9 cellular contexts compared by ENCODE assay signal in the genomic region with DNA sequence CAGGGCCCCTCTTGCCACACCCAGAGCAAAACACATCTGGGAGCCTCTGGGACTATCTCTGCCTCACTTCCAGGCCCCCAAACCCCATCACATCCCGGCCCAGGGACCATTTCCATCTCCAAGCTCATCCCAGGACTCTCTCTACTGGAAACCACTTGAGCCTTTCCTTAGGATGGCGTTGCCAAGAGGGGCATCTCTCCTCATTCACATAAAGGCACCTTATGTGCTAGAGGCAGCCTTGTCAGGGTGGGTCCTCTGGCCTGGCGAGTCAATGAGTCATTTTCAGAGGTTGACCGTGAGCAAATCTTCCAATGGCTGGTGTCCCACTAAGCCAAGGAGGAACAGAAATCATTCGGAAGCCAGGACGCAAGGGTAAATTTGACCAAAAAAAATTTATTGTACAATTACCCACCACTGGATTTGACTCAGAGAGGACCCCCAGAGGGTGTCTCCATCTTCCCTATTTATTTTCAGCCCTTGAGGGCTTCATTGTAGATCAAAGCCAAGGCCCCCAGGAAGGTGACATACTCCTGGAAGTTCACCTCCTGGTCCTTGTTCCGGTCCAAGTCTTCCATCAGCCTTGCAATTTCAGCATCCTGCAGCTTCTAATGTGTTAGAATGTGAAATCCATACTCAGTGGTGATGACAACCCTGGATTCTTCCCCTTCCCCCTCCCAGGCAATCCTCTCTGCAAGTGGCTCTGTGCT. TPM values are rescaled to one million over a fixed set of nuclear protein-coding genes. Genes with fewer than 3 reads are reported as not detected.
DNase-seq lines count a peak whose midpoint lies in the region; ATAC-seq and TF ChIP-seq lines count a peak whose summit lies in the region.
"Had no signal": no experiment of that assay in that cellular context is flagged by ENCODE, and none has a peak within 500 bp of the region (broad histone marks: within the 10 kb centered on the region; RNA-seq: fewer than 3 reads in every experiment).

No MANE protein-coding gene starts in this region.

- ATAC-seq in activated CD8-positive, alpha-beta memory T cell treated with anti-CD3 and anti-CD28 coated beads, Interleukin-2, amount 10 ng/mL, durations not matched to agents 7 days and 5 days = no peak
- no peak for ATAC-seq in GM21423 (IDR thresholded peaks at IDR 0.05; ENCODE audit: unreplicated experiment)

- H3K4me1 Mint-ChIP-seq in activated CD8-positive, alpha-beta memory T cell treated with anti-CD3 and anti-CD28 coated beads, Interleukin-2, amount 10 ng/mL, durations not matched to agents 7 days and 5 days = peaks cover 68% of the 10 kb centered on the region

- H3K9me3 Mint-ChIP-seq in activated CD8-positive, alpha-beta memory T cell treated with anti-CD3 and anti-CD28 coated beads, Interleukin-2, amount 10 ng/mL, durations not matched to agents 7 days and 5 days (ENCODE audit: low read depth) = no peaks in the 10 kb centered on the region

- DNase-seq in activated CD8-positive, alpha-beta memory T cell treated with anti-CD3 and anti-CD28 coated beads, Interleukin-2, amount 10 ng/mL, durations not matched to agents 7 days and 5 days = no peak
- no peak for DNase-seq in activated CD8-positive, alpha-beta memory T cell treated with anti-CD3 and anti-CD28 coated beads, Interleukin-2, amount 50 U/mL, for 4 hours
- peak; percentile 43 for DNase-seq in astrocyte of the spinal cord (ENCODE audit: low read depth, low spot score)
- DNase-seq in lower leg skin (ENCODE audit: low spot score in 2 of 2) = peak; percentile 56 to 86
- no peak for DNase-seq in transverse colon
- no peak for DNase-seq in cortex of kidney (lab: John Stamatoyannopoulos, UW)
- DNase-seq in NCI-H2107 (lab: John Stamatoyannopoulos, UW) = no peak

- no peaks in the 10 kb centered on the region for H3K36me3 ChIP-seq in transverse colon

- TF ChIP-seq CTCF in astrocyte of the spinal cord (IDR thresholded peaks at IDR 0.05; ENCODE audit: low read depth, low read length) (no peak), lower leg skin (IDR thresholded peaks at IDR 0.05) (no peak), transverse colon (IDR thresholded peaks at IDR 0.05) (no peak)

- H3K27me3 Mint-ChIP-seq in activated CD8-positive, alpha-beta memory T cell treated with anti-CD3 and anti-CD28 coated beads, Interleukin-2, amount 10 ng/mL, durations not matched to agents 7 days and 5 days = no peaks in the 10 kb centered on the region

- peaks cover 17 to 65% (median 53%) of the 10 kb centered on the region in 4 donors for H3K4me1 ChIP-seq in transverse colon

- CTCF ChIA-PET in activated CD8-positive, alpha-beta memory T cell treated with anti-CD3 and anti-CD28 coated beads, Interleukin-2, amount 10 ng/mL, durations not matched to agents 7 days and 5 days (lab: Charles Lee) = interaction anchor here (0.8 to 7.7 kb wide), 14 partner anchors 9 to 142 kb away, joined by 3 to 214 read pairs (median 8); a partner anchor contains a TSS

- no peaks in the 10 kb centered on the region for H3K27me3 ChIP-seq in transverse colon

- intact Hi-C loops in lower leg skin (cut with DNase I; ENCODE audit: low total_unique reads) (loop anchor here (10.0 kb wide), 1 partner anchor 90 kb away; a partner anchor contains a TSS), transverse colon (cut with DNase I; ENCODE audit: low total_unique reads) (no loop called here)

- H3K4me3 Mint-ChIP-seq in activated CD8-positive, alpha-beta memory T cell treated with anti-CD3 and anti-CD28 coated beads, Interleukin-2, amount 10 ng/mL, durations not matched to agents 7 days and 5 days = peak overlapping the region; percentile 97

- peaks cover 19% of the 10 kb centered on the region for H3K36me3 Mint-ChIP-seq in activated CD8-positive, alpha-beta memory T cell treated with anti-CD3 and anti-CD28 coated beads, Interleukin-2, amount 10 ng/mL, durations not matched to agents 7 days and 5 days

- in situ Hi-C loops in astrocyte of the spinal cord (cut with HindIII; ENCODE audit: low sequenced_read_pairs) = no loop called here
- in situ Hi-C loops in transverse colon (cut with MboI; ENCODE audit: low pct_ligation_motif_present in 1 of 4, low pct_unique_long_range_greater_than_20kb in 1 of 4, low sequenced_read_pairs in 3 of 4) = loop anchor here in 1 of 4 donors (25.0 kb wide), 1 partner anchor 453 kb away; a partner anchor contains a TSS

- peak overlapping the region; percentile 95 to 100 (median 99) for H3K27ac ChIP-seq in transverse colon
- H3K27ac ChIP-seq: SK-N-MC had no signal

- H3K4me3 ChIP-seq in astrocyte of the spinal cord (ENCODE audit: low read depth, low read length) (peak overlapping the region; percentile 59), lower leg skin (ENCODE audit: low read depth, poor library complexity, severe bottlenecking) (peak overlapping the region; percentile 69), transverse colon (peak overlapping the region; percentile 70 to 93 (median 79))
- H3K4me3 ChIP-seq: SK-N-MC had no signal

- WGBS in lower leg skin, 2 donors = 23 to 25% methylated on average over 7 of the region's 7 CpGs
- 59 to 100% methylated on average over 1 to 7 of the region's 7 CpGs for WGBS in transverse colon (ENCODE audit: low coverage in 1 of 2), 2 donors

- no peak for TF ChIP-seq EP300 in transverse colon (IDR thresholded peaks at IDR 0.05; ENCODE audit: low read depth)

- H3K9me3 ChIP-seq in transverse colon = no peaks in the 10 kb centered on the region

- TF ChIP-seq POLR2A in lower leg skin (IDR thresholded peaks at IDR 0.05) = no peak
- TF ChIP-seq POLR2A in transverse colon (IDR thresholded peaks at IDR 0.05) = no peak

- H3K27ac Mint-ChIP-seq in activated CD8-positive, alpha-beta memory T cell treated with anti-CD3 and anti-CD28 coated beads, Interleukin-2, amount 10 ng/mL, durations not matched to agents 7 days and 5 days = peak overlapping the region; percentile 96

RNA-seq across cellular contexts. Expression of a gene that starts 1.4 kb away (rescaled TPM):
- 100 to 1,000 TPM; 386 to 543 TPM for total RNA-seq in activated CD8-positive, alpha-beta memory T cell treated with anti-CD3 and anti-CD28 coated beads, Interleukin-2, amount 10 ng/mL, durations not matched to agents 7 days and 5 days
- 100 to 1,000 TPM; 147 to 251 (median 192) TPM for total RNA-seq in lower leg skin
- total RNA-seq in transverse colon = 100 to 1,000 TPM; 219 to 881 (median 433) TPM

RNA-seq across cellular contexts. Expression of a gene that starts 6.4 kb away (rescaled TPM):
- total RNA-seq in activated CD8-positive, alpha-beta memory T cell treated with anti-CD3 and anti-CD28 coated beads, Interleukin-2, amount 10 ng/mL, durations not matched to agents 7 days and 5 days = 1 to 10 TPM; 1.6 to 3.0 TPM
- total RNA-seq in lower leg skin (not detected), transverse colon (not detected)

RNA-seq across cellular contexts. Expression of a gene that starts 11.2 kb away (rescaled TPM):
- total RNA-seq in activated CD8-positive, alpha-beta memory T cell treated with anti-CD3 and anti-CD28 coated beads, Interleukin-2, amount 10 ng/mL, durations not matched to agents 7 days and 5 days = 100 to 1,000 TPM; 898 to 906 TPM
- total RNA-seq in lower leg skin = 100 to 1,000 TPM in 3 of 4 donors, 10 to 100 TPM in 1; 94.4 to 215 (median 146) TPM
- total RNA-seq in transverse colon = 100 to 1,000 TPM in 1 of 4 donors, 10 to 100 TPM in 3; 40.8 to 138 (median 78.6) TPM

RNA-seq across cellular contexts. Expression of a gene that starts 14.7 kb away (rescaled TPM):
- total RNA-seq in activated CD8-positive, alpha-beta memory T cell treated with anti-CD3 and anti-CD28 coated beads, Interleukin-2, amount 10 ng/mL, durations not matched to agents 7 days and 5 days = not detected
- 10 to 100 TPM in 1 of 4 donors, 1 to 10 TPM in 2, not detected in 1; 1.2 to 78.2 (median 2.2) TPM for total RNA-seq in lower leg skin
- total RNA-seq in transverse colon = under 1 TPM in 1 of 4 donors, not detected in 3; 0.64 TPM

RNA-seq across cellular contexts. Expression of a gene that starts 31.3 kb away (rescaled TPM):
- under 1 TPM; 0.50 to 0.96 TPM for total RNA-seq in activated CD8-positive, alpha-beta memory T cell treated with anti-CD3 and anti-CD28 coated beads, Interleukin-2, amount 10 ng/mL, durations not matched to agents 7 days and 5 days
- 100 to 1,000 TPM in 1 of 4 donors, 10 to 100 TPM in 3; 71.5 to 143 (median 96.4) TPM for total RNA-seq in lower leg skin
- 1 to 10 TPM in 1 of 4 donors, not detected in 3; 2.2 TPM for total RNA-seq in transverse colon

Comparison
In these comparisons a context has a peak if more than half of its experiments do, and no peak if none do; other contexts are left out.
1. DNase-seq: peak in astrocyte of the spinal cord (single experiment) and lower leg skin (2 of 2); none in activated CD8-positive, alpha-beta memory T cell treated with anti-CD3 and anti-CD28 coated beads, Interleukin-2, amount 10 ng/mL, durations not matched to agents 7 days and 5 days (single experiment), activated CD8-positive, alpha-beta memory T cell treated with anti-CD3 and anti-CD28 coated beads, Interleukin-2, amount 50 U/mL, for 4 hours (single experiment), transverse colon (single experiment), cortex of kidney (single experiment) and NCI-H2107 (single experiment).
2. RNA of a gene that starts 11.2 kb away (total RNA-seq): 898 to 906 TPM in activated CD8-positive, alpha-beta memory T cell treated with anti-CD3 and anti-CD28 coated beads, Interleukin-2, amount 10 ng/mL, durations not matched to agents 7 days and 5 days; 94.4 to 215 TPM in lower leg skin and 40.8 to 138 TPM in transverse colon; every median in the first group is over 4 times any median in the second.
3. Peak in every context shown above with its lines, with median percentiles within 50 percentile points of each other: H3K4me3 ChIP-seq.